Comparison of ENCODE assay signal across 19 cellular contexts in genomic region chr2:161075701-161076100, GRCh38.
DNase-seq lines count a peak whose midpoint lies in the region; ATAC-seq and TF ChIP-seq lines count a peak whose summit lies in the region.
"Had no signal": no experiment of that assay in that cellular context is flagged by ENCODE, and none has a peak within 500 bp of the region (broad histone marks: within the 10 kb centered on the region; RNA-seq: fewer than 3 reads in every experiment).

No MANE protein-coding gene starts in this region.

- no peaks in the 10 kb centered on the region for H3K27me3 ChIP-seq in endodermal cell (ENCODE audit: control insufficient read depth, insufficient read depth, low read length, poor library complexity, severe bottlenecking)
- H3K27me3 ChIP-seq: BE2C had no signal

- WGBS in endodermal cell (ENCODE audit: insufficient coverage in 1 of 2, insufficient read length in 1 of 2), 2 experiments, result 93% methylated on average over 3 of the region's 3 CpGs; no CpG with 5 or more reads in 1 of the 2 experiments

- H3K4me1 Mint-ChIP-seq in stimulated activated naive CD8-positive, alpha-beta T cell treated with anti-CD3 and anti-CD28 coated beads, Interleukin-15, Interleukin-2, amounts not matched to agents 100 ng/mL and 50 ng/mL, for 24 hours (ENCODE audit: low read depth), result peaks cover 54% of the 10 kb centered on the region
- peaks cover 32% of the 10 kb centered on the region for H3K4me1 Mint-ChIP-seq in WTC11
- peaks cover 17% of the 10 kb centered on the region for H3K4me1 Mint-ChIP-seq in endodermal cell

- CTCF ChIA-PET in WTC11 (lab: Charles Lee), result interaction anchor here (2.4 kb wide), 1 partner anchor 12 kb away, joined by 13 read pairs; no protein-coding TSS in a partner anchor

- no peaks in the 10 kb centered on the region for H3K9me3 ChIP-seq in endodermal cell (ENCODE audit: control insufficient read depth, low read length)
- H3K9me3 ChIP-seq: BE2C, HAP-1 had no signal

- POLR2A ChIA-PET in WTC11 (lab: Charles Lee), result no interaction called here

- no peak for ATAC-seq in stimulated activated naive CD8-positive, alpha-beta T cell treated with anti-CD3 and anti-CD28 coated beads, Interleukin-15, Interleukin-2, amounts not matched to agents 100 U/mL and 50 U/mL, for 24 hours
- ATAC-seq in WTC11, result peak; percentile 48; the same call in 1 of the 2 replicates
- ATAC-seq: Right ventricle myocardium inferior had no signal

- H3K4me3 Mint-ChIP-seq in stimulated activated naive CD8-positive, alpha-beta T cell treated with anti-CD3 and anti-CD28 coated beads, Interleukin-15, Interleukin-2, amounts not matched to agents 100 ng/mL and 50 ng/mL, for 24 hours, result no peak overlapping the region
- H3K4me3 Mint-ChIP-seq in WTC11 (no peak overlapping the region), endodermal cell (no peak overlapping the region)
- H3K4me3 Mint-ChIP-seq: CD4-positive, CD25-positive, alpha-beta regulatory T cell had no signal

- no peaks in the 10 kb centered on the region for H3K36me3 Mint-ChIP-seq in stimulated activated naive CD8-positive, alpha-beta T cell treated with anti-CD3 and anti-CD28 coated beads, Interleukin-15, Interleukin-2, amounts not matched to agents 100 ng/mL and 50 ng/mL, for 24 hours (ENCODE audit: low read depth)
- H3K36me3 Mint-ChIP-seq in WTC11 (no peaks in the 10 kb centered on the region), endodermal cell (ENCODE audit: low read depth) (no peaks in the 10 kb centered on the region)
- H3K36me3 Mint-ChIP-seq: CD4-positive, CD25-positive, alpha-beta regulatory T cell had no signal

- H3K9me3 Mint-ChIP-seq in stimulated activated naive CD8-positive, alpha-beta T cell treated with anti-CD3 and anti-CD28 coated beads, Interleukin-15, Interleukin-2, amounts not matched to agents 100 ng/mL and 50 ng/mL, for 24 hours, result no peaks in the 10 kb centered on the region
- H3K9me3 Mint-ChIP-seq in WTC11 (peaks cover 7% of the 10 kb centered on the region), endodermal cell (peaks cover 3% of the 10 kb centered on the region)

- H3K36me3 ChIP-seq in endodermal cell (ENCODE audit: control insufficient read depth, insufficient read depth, low read length), result no peaks in the 10 kb centered on the region
- H3K36me3 ChIP-seq: BE2C, HAP-1 had no signal

- H3K9ac ChIP-seq in endodermal cell (ENCODE audit: extremely low read depth, low read length, poor library complexity, severe bottlenecking), result no peak overlapping the region

- H3K27ac Mint-ChIP-seq in stimulated activated naive CD8-positive, alpha-beta T cell treated with anti-CD3 and anti-CD28 coated beads, Interleukin-15, Interleukin-2, amounts not matched to agents 100 ng/mL and 50 ng/mL, for 24 hours, result peak overlapping the region; percentile 61
- H3K27ac Mint-ChIP-seq in WTC11, result no peak overlapping the region
- peak overlapping the region; percentile 18 for H3K27ac Mint-ChIP-seq in endodermal cell
- H3K27ac Mint-ChIP-seq: CD4-positive, CD25-positive, alpha-beta regulatory T cell had no signal

- TF ChIP-seq CTCF in WTC11 (IDR thresholded peaks at IDR 0.05) (no peak), endodermal cell (conservative IDR thresholded peaks at IDR 0.05) (no peak)

- H3K4me1 ChIP-seq in endodermal cell (ENCODE audit: control insufficient read depth, insufficient read depth, low read length), result peaks cover 5% of the 10 kb centered on the region
- H3K4me1 ChIP-seq: BE2C had no signal

- no peaks in the 10 kb centered on the region for H3K27me3 Mint-ChIP-seq in stimulated activated naive CD8-positive, alpha-beta T cell treated with anti-CD3 and anti-CD28 coated beads, Interleukin-15, Interleukin-2, amounts not matched to agents 100 ng/mL and 50 ng/mL, for 24 hours
- H3K27me3 Mint-ChIP-seq in WTC11 (ENCODE audit: low read depth) (no peaks in the 10 kb centered on the region; the same call in 1 of the 2 replicates), endodermal cell (ENCODE audit: insufficient read depth) (peaks cover 7% of the 10 kb centered on the region)
- H3K27me3 Mint-ChIP-seq: CD4-positive, CD25-positive, alpha-beta regulatory T cell had no signal

- no peak overlapping the region for H3K27ac ChIP-seq in endodermal cell (ENCODE audit: low read depth, low read length)

- H3K4me3 ChIP-seq in endodermal cell (ENCODE audit: low read length), result no peak overlapping the region
- H3K4me3 ChIP-seq: HAP-1 had no signal

- no peak for DNase-seq in stimulated activated naive CD8-positive, alpha-beta T cell treated with anti-CD3 and anti-CD28 coated beads, Interleukin-15, Interleukin-2, amounts not matched to agents 100 U/mL and 50 U/mL, for 24 hours
- DNase-seq in WTC11 (ENCODE audit: low spot score) (no peak), endodermal cell (no peak), Kasumi-1 (lab: John Stamatoyannopoulos, UW) (no peak), RPMI8226 (no peak), SIG-M5 (lab: John Stamatoyannopoulos, UW) (no peak)
- DNase-seq: BE2C; CD4-positive, CD25-positive, alpha-beta regulatory T cell; KG1; MV-4-11; NCI-H1105 treated with DMSO at 0.1 percent for 48 hours; NCI-H2029 treated with DMSO at 0.1 percent for 48 hours; NCI-H226; NCI-H510A treated with DMSO at 0.1 percent for 48 hours; NCI-H748 treated with DMSO at 0.1 percent for 48 hours; OCI-M1 had no signal

TF ChIP-seq in WTC11, 78 proteins besides CTCF, POLR2A, EP300 and RAD21 (continues in another document):
- TF ChIP-seq CBFB (CRISPR knock-in tag; IDR thresholded peaks at IDR 0.05; ENCODE audit: low read depth) (no peak), ESRRA (CRISPR knock-in tag; IDR thresholded peaks at IDR 0.05; ENCODE audit: borderline replicate concordance) (no peak), STAT6 (CRISPR knock-in tag; conservative IDR thresholded peaks at IDR 0.05; ENCODE audit: low read depth) (no peak), KAT7 (CRISPR knock-in tag; IDR thresholded peaks at IDR 0.05; ENCODE audit: borderline replicate concordance) (no peak), CREB1 (CRISPR knock-in tag; IDR thresholded peaks at IDR 0.05) (no peak), SP1 (CRISPR knock-in tag; conservative IDR thresholded peaks at IDR 0.05) (no peak), E2F4 (CRISPR knock-in tag; IDR thresholded peaks at IDR 0.05; ENCODE audit: borderline replicate concordance, low read depth) (no peak)
- TF ChIP-seq, protein P1, sequence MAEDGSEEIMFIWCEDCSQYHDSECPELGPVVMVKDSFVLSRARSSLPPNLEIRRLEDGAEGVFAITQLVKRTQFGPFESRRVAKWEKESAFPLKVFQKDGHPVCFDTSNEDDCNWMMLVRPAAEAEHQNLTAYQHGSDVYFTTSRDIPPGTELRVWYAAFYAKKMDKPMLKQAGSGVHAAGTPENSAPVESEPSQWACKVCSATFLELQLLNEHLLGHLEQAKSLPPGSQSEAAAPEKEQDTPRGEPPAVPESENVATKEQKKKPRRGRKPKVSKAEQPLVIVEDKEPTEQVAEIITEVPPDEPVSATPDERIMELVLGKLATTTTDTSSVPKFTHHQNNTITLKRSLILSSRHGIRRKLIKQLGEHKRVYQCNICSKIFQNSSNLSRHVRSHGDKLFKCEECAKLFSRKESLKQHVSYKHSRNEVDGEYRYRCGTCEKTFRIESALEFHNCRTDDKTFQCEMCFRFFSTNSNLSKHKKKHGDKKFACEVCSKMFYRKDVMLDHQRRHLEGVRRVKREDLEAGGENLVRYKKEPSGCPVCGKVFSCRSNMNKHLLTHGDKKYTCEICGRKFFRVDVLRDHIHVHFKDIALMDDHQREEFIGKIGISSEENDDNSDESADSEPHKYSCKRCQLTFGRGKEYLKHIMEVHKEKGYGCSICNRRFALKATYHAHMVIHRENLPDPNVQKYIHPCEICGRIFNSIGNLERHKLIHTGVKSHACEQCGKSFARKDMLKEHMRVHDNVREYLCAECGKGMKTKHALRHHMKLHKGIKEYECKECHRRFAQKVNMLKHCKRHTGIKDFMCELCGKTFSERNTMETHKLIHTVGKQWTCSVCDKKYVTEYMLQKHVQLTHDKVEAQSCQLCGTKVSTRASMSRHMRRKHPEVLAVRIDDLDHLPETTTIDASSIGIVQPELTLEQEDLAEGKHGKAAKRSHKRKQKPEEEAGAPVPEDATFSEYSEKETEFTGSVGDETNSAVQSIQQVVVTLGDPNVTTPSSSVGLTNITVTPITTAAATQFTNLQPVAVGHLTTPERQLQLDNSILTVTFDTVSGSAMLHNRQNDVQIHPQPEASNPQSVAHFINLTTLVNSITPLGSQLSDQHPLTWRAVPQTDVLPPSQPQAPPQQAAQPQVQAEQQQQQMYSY (CRISPR knock-in tag; IDR thresholded peaks at IDR 0.05), result no peak
